In the genomic region with DNA sequence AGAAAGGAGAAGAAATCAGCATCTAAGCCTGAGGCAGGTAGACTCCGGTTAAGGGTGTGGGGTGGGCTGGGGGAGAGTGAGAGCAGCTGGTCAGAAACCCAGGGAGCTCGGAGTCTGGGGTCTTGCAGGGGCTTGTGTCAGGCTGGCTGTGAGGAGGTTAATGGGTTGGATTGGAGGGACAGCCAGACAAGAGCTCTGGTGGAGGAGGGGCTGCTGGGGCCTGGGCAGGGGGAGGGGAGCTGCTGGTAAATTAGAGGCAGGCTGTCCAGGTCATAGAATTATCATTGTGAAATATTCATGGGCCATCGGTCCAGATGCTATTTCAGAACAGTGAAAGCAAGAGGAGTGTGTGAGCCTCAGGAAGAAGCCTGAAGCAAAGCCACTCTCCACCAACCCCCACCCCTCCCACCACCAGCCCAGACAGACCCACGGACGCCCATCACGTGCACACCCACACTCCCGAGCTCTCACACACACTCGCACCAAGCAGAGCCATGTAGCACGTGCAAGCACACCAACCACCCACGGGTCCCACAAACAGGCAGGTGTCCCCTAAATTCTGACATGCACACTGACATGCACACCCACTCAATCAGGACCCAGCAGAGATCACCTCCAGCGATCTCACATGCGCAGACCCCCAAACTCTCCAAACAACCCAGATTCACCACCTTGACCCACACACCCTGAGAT, we compare ENCODE assay signal across 20 cellular contexts. TPM values are rescaled to one million over a fixed set of nuclear protein-coding genes. Genes with fewer than 3 reads are reported as not detected.
DNase-seq lines count a peak whose midpoint lies in the region; ATAC-seq, FAIRE-seq and TF ChIP-seq lines count a peak whose summit lies in the region.
"Had no signal": no experiment of that assay in that cellular context is flagged by ENCODE, and none has a peak within 500 bp of the region (broad histone marks: within the 10 kb centered on the region; RNA-seq: fewer than 3 reads in every experiment).

No MANE protein-coding gene starts in this region.

- H3K36me3 ChIP-seq in K562 (ENCODE audit: control insufficient read depth, insufficient read depth, low read length) (peaks cover 7% of the 10 kb centered on the region), mesenchymal stem cell (ENCODE audit: control insufficient read depth in 1 of 2, insufficient read depth in 2 of 2, low read depth in 1 of 2, low read length in 2 of 2) (no peaks in the 10 kb centered on the region)
- H3K36me3 ChIP-seq: MG63 had no signal

- no peak overlapping the region for H4K8ac ChIP-seq in mesenchymal stem cell (ENCODE audit: low read length)

- POLR2A ChIA-PET in A549 (lab: Yijun Ruan, JAX) (no interaction called here), K562 (lab: Yijun Ruan, JAX) (interaction anchor here (0.6 kb wide), 1 partner anchor 36 kb away, joined by 3 read pairs; no protein-coding TSS in a partner anchor)

- no peak overlapping the region for H2AK5ac ChIP-seq in mesenchymal stem cell (ENCODE audit: low read length, severe bottlenecking)

- H3K9me3 Mint-ChIP-seq in chondrocyte (ENCODE audit: low read depth): no peaks in the 10 kb centered on the region
- H3K9me3 Mint-ChIP-seq: CD4-positive, alpha-beta T cell had no signal

- H2AFZ ChIP-seq in K562 (ENCODE audit: low read depth, low read length): no peak overlapping the region
- no peak overlapping the region for H2AFZ ChIP-seq in mesenchymal stem cell (ENCODE audit: low read depth, low read length)

- no TSS peak for BruUV-seq in K562 (replicated peaks; lab: Mats Ljungman, UMichigan)

- no peak overlapping the region for H2BK120ac ChIP-seq in mesenchymal stem cell (ENCODE audit: low read depth, low read length)

- no peaks in the 10 kb centered on the region for H3K9me3 ChIP-seq in A549
- no peaks in the 10 kb centered on the region for H3K9me3 ChIP-seq in K562 (replicated peaks; ENCODE audit: control insufficient read depth, insufficient read depth, low read depth, low read length)
- H3K9me3 ChIP-seq in mesenchymal stem cell (ENCODE audit: control insufficient read depth, low read length): no peaks in the 10 kb centered on the region
- H3K9me3 ChIP-seq: MG63 had no signal

- H3K27ac ChIP-seq in A549 (0 out of 6 replicates have a peak overlapping the region, but pooled peaks of 1 of the 2 experiments have one; percentile 25), K562 (ENCODE audit: extremely low read depth, low read depth, low read length) (no peak overlapping the region), mesenchymal stem cell (ENCODE audit: low read length, poor library complexity, severe bottlenecking) (no peak overlapping the region)
- H3K27ac ChIP-seq: RWPE1 had no signal

- no peak overlapping the region for H4K91ac ChIP-seq in mesenchymal stem cell (ENCODE audit: low read length)

- in situ Hi-C loops in K562 (cut with MboI): no loop called here
- in situ Hi-C loops in KBM-7 (cut with MboI; ENCODE audit: low pct_unique_long_range_greater_than_20kb, low sequenced_read_pairs): loop anchor here (25.0 kb wide), 1 partner anchor 108 kb away; the partner anchor contains the start of gene SERPING1

- no peaks in the 10 kb centered on the region for H3K79me2 ChIP-seq in K562 (ENCODE audit: control insufficient read depth, insufficient read depth, low read length)

- H2BK12ac ChIP-seq in mesenchymal stem cell (ENCODE audit: low read length in 2 of 2): no peak overlapping the region

- H3K4me2 ChIP-seq in A549: 0 out of 3 replicates have a peak overlapping the region, but pooled peaks have one; percentile 6
- no peak overlapping the region for H3K4me2 ChIP-seq in K562 (ENCODE audit: insufficient read depth, low read length)
- no peak overlapping the region for H3K4me2 ChIP-seq in mesenchymal stem cell (ENCODE audit: low read length, poor library complexity, severe bottlenecking)

- no peak for TF ChIP-seq EP300 in A549 (IDR thresholded peaks at IDR 0.05)
- TF ChIP-seq EP300 in K562 (IDR thresholded peaks at IDR 0.05; ENCODE audit: low read length): no peak

- TF ChIP-seq POLR2A in A549 (IDR thresholded peaks at IDR 0.05; ENCODE audit: low read length): no peak
- no peak for TF ChIP-seq POLR2A in GM12892 (IDR thresholded peaks at IDR 0.05; ENCODE audit: low read depth, low read length)
- TF ChIP-seq POLR2A in K562 (conservative IDR thresholded peaks at IDR 0.05): no peak

- H3K4me1 Mint-ChIP-seq in chondrocyte (ENCODE audit: low read depth): peaks cover 19% of the 10 kb centered on the region

- no peak for DNase-seq in A549 (ENCODE audit: low read depth in 1 of 2, low spot score in 1 of 2)
- DNase-seq in GM12892 (ENCODE audit: insufficient read length): no peak
- no peak for DNase-seq in K562 (ENCODE audit: extremely low read depth in 1 of 4, low spot score in 3 of 4)
- DNase-seq in mesenchymal stem cell: no peak
- no peak for DNase-seq in KBM-7
- no peak for DNase-seq in chondrocyte (ENCODE audit: low spot score)
- DNase-seq: CD4-positive, alpha-beta T cell; EL; Karpas-422; MG63; NCI-H1092; NCI-H146; NCI-H345; PC-3; SW 1271 had no signal

- no peak overlapping the region; a peak in 1 of 4 replicates for H3K9ac ChIP-seq in K562 (ENCODE audit: insufficient read depth in 1 of 2, low read depth in 2 of 2, low read length in 2 of 2)
- H3K9ac ChIP-seq in mesenchymal stem cell (ENCODE audit: low read length): no peak overlapping the region

- FAIRE-seq in A549 (lab: Jason Lieb, UNC): no peak
- peak; percentile 21 for FAIRE-seq in GM12892 (lab: Jason Lieb, UNC)
- FAIRE-seq in K562 (lab: Jason Lieb, UNC): no peak
- FAIRE-seq: GM19239 had no signal

- no peak overlapping the region for H2BK5ac ChIP-seq in mesenchymal stem cell (ENCODE audit: low read depth, low read length, poor library complexity, severe bottlenecking)

- WGBS in A549 (ENCODE audit: missing lambda C conversion rate): 53% methylated on average over 11 of the region's 12 CpGs
- WGBS in K562 (ENCODE audit: insufficient coverage, low coverage, missing lambda C conversion rate): 55% methylated on average over 12 of the region's 12 CpGs
- WGBS in mesenchymal stem cell: 68% methylated on average over 12 of the region's 12 CpGs

- H3K4me3 ChIP-seq in A549: no peak overlapping the region
- H3K4me3 ChIP-seq in K562: no peak overlapping the region
- H3K4me3 ChIP-seq in mesenchymal stem cell (ENCODE audit: insufficient read depth in 1 of 2, low read depth in 1 of 2, low read length in 2 of 2): no peak overlapping the region
- H3K4me3 ChIP-seq: MG63 had no signal

- no peak overlapping the region for H3K27ac Mint-ChIP-seq in chondrocyte (ENCODE audit: unreplicated experiment)
- H3K27ac Mint-ChIP-seq: CD4-positive, alpha-beta T cell had no signal

- H3K14ac ChIP-seq in mesenchymal stem cell (ENCODE audit: low read length in 2 of 2): no peak overlapping the region

- H3K36me3 Mint-ChIP-seq in chondrocyte (ENCODE audit: low read depth): no peaks in the 10 kb centered on the region

- intact Hi-C loops in K562 (cut with micrococcal nuclease): no loop called here

- H3K23ac ChIP-seq in mesenchymal stem cell (ENCODE audit: low read length in 2 of 2): no peak overlapping the region

- H3K4ac ChIP-seq in mesenchymal stem cell (ENCODE audit: low read depth in 1 of 2, low read length in 2 of 2): no peak overlapping the region

- peak overlapping the region; percentile 76 for H2BK15ac ChIP-seq in mesenchymal stem cell (ENCODE audit: low read depth, poor library complexity, severe bottlenecking)

- TF ChIP-seq CTCF in A549 (IDR thresholded peaks at IDR 0.05) (no peak), K562 (IDR thresholded peaks at IDR 0.05 in 2 of 3, conservative IDR thresholded peaks at IDR 0.05 in 1 of 3; ENCODE audit: insufficient read depth in 2 of 3, low read depth in 1 of 3, low read length in 3 of 3) (no peak), chondrocyte (IDR thresholded peaks at IDR 0.05) (no peak)

- no peak for ATAC-seq in A549
- ATAC-seq in K562: no peak
- no peak for ATAC-seq in HG03354 (IDR thresholded peaks at IDR 0.05; ENCODE audit: poor library complexity, severe bottlenecking, unreplicated experiment)
- no peak for ATAC-seq in GM18511 (IDR thresholded peaks at IDR 0.05; ENCODE audit: unreplicated experiment)
- ATAC-seq: PC-3 had no signal

- no peak overlapping the region for H3K4me3 Mint-ChIP-seq in chondrocyte (ENCODE audit: unreplicated experiment)

- CTCF ChIA-PET in A549 (lab: Yijun Ruan, JAX) (interaction anchor here (1.1 to 10.1 kb wide), 8 partner anchors 8 to 1035 kb away, joined by 3 to 228 read pairs (median 52); partner anchors contain the start of gene RTN4RL2), K562 (lab: Yijun Ruan, JAX; ENCODE audit: low intra/inter-chr PET ratio) (interaction anchor here (0.7 to 0.9 kb wide), 2 partner anchors 18 to 134 kb away, joined by 3 read pairs; no protein-coding TSS in a partner anchor)

- H3K4me1 ChIP-seq in A549 (peaks cover 59% of the 10 kb centered on the region), K562 (replicated peaks in 1 of 2; ENCODE audit: control insufficient read depth in 2 of 2, insufficient read depth in 2 of 2, low read length in 2 of 2) (peaks cover 16 to 35% of the 10 kb centered on the region in 2 experiments), mesenchymal stem cell (ENCODE audit: control insufficient read depth, insufficient read depth, low read depth, low read length) (peaks cover 24% of the 10 kb centered on the region)

- H4K20me1 ChIP-seq in K562 (replicated peaks; ENCODE audit: control insufficient read depth, insufficient read depth, low read length): peaks cover 8% of the 10 kb centered on the region; the same call in 1 of the 2 replicates

- H3K27me3 ChIP-seq in K562 (ENCODE audit: control insufficient read depth in 2 of 2, insufficient read depth in 2 of 2, low read length in 2 of 2) (no peaks in the 10 kb centered on the region), mesenchymal stem cell (ENCODE audit: control insufficient read depth in 1 of 2, insufficient read depth in 1 of 2, low read length in 2 of 2) (peaks cover 46 to 95% of the 10 kb centered on the region in 2 experiments)

- TF ChIP-seq RAD21 in A549 (conservative IDR thresholded peaks at IDR 0.05 in 1 of 2, IDR thresholded peaks at IDR 0.05 in 1 of 2): no peak
- TF ChIP-seq RAD21 in K562 (CRISPR knock-in tag; conservative IDR thresholded peaks at IDR 0.05 in 1 of 2, IDR thresholded peaks at IDR 0.05 in 1 of 2): no peak

- H3K18ac ChIP-seq in mesenchymal stem cell (ENCODE audit: low read depth in 1 of 2, low read length in 2 of 2): no peak overlapping the region

- peaks cover 72% of the 10 kb centered on the region for H3K27me3 Mint-ChIP-seq in chondrocyte (ENCODE audit: low read depth)

- H3K9me1 ChIP-seq in K562 (ENCODE audit: control insufficient read depth, insufficient read depth, low read length): no peaks in the 10 kb centered on the region

- H3K79me1 ChIP-seq in mesenchymal stem cell (replicated peaks; ENCODE audit: low read length, poor library complexity, severe bottlenecking): no peaks in the 10 kb centered on the region

RNA-seq across cellular contexts. Expression of gene RTN4RL2, which starts 18.8 kb away (rescaled TPM):
- polyA plus RNA-seq in A549 (2011; rRNA removed) (9.2 and 10.6 TPM in 2 replicates), A549 (2017; fragmentation: RNase III; extraction: RNeasy Plus Mini Kit Qiagen cat#74134 plus additional on column Dnase treatment) (23.7 to 27.4 TPM (median 25.8 TPM) in 3 replicates), K562 (2011; rRNA removed) (0.06 and 0.30 TPM in 2 replicates), K562 (2014; fragmentation: Illumina TruSeq; extraction: Trizol) (0.34 and 1.1 TPM in 2 replicates), K562 (2014; fragmentation: Nextera tagmentation; extraction: Ambion mirVana) (not detected), K562 (2014; rRNA removed) (0.69 and 0.82 TPM in 2 replicates)
- polyA plus RNA-seq in A549 (2012; cell fraction: cytosol; rRNA removed): 60.9 and 116 TPM in 2 replicates
- 56.5 and 87.5 TPM in 2 replicates for polyA plus RNA-seq in A549 (2012; cell fraction: nucleus; rRNA removed)
- polyA minus RNA-seq in A549 (2011; rRNA and poly(A)+ RNA removed): 4.1 and 8.9 TPM in 2 replicates
- not detected for polyA plus RNA-seq in GM12892 (2012; ENCODE audit: missing spikeins)
- total RNA-seq in K562 (2011; cell fraction: chromatin; rRNA removed; ENCODE audit: low replicate concordance): not detected in 2 replicates
- 0.50 and 0.53 TPM in 2 replicates for total RNA-seq in K562 (2011; cell fraction: nucleolus; rRNA removed)
- 0.46 and 1.2 TPM in 2 replicates for total RNA-seq in K562 (2011; cell fraction: nucleoplasm; rRNA removed)
- total RNA-seq in K562 (2014; rRNA removed) (0.29 TPM in 1 of 2 replicates, not detected in the other), K562 (2014; rRNA removed; fragmentation: Illumina TruSeq; extraction: Trizol) (not detected in 2 replicates), K562 (2015; rRNA removed; fragmentation: Illumina TruSeq; extraction: Trizol) (0.07 TPM in 1 of 2 replicates, not detected in the other), K562 (2021) (1.8 and 1.9 TPM in 2 replicates), chondrocyte (0.31 to 0.57 TPM in 2 of 3 replicates, not detected in the other)
- 0.07 and 0.21 TPM in 2 replicates for polyA plus RNA-seq in K562 (2011; cell fraction: cytosol; rRNA removed)
- polyA plus RNA-seq in K562 (2011; cell fraction: nucleus; rRNA removed): 0.25 and 0.47 TPM in 2 replicates
- 1.5 and 5.3 TPM in 2 replicates for polyA plus RNA-seq in K562 (2012)
- not detected in 2 replicates for polyA minus RNA-seq in K562 (2011; rRNA and poly(A)+ RNA removed)
- polyA minus RNA-seq in K562 (2011; cell fraction: cytosol; rRNA and poly(A)+ RNA removed): not detected in 2 replicates
- 0.54 TPM in 1 of 2 replicates, not detected in the other for polyA minus RNA-seq in K562 (2011; cell fraction: nucleus; rRNA and poly(A)+ RNA removed)
- polyA plus RNA-seq in mesenchymal stem cell (2013, experiment 1 of 2): 0.28 TPM
- polyA plus RNA-seq in mesenchymal stem cell (2013, experiment 2 of 2): 0.22 TPM

RNA-seq across cellular contexts. Expression of gene SLC43A1, which starts 36.4 kb away (rescaled TPM):
- polyA plus RNA-seq in A549 (2011; rRNA removed) (4.6 and 5.3 TPM in 2 replicates), A549 (2017; fragmentation: RNase III; extraction: RNeasy Plus Mini Kit Qiagen cat#74134 plus additional on column Dnase treatment) (1.0 to 1.3 TPM (median 1.1 TPM) in 3 replicates), K562 (2011; rRNA removed) (24.6 and 30.6 TPM in 2 replicates), K562 (2014; fragmentation: Illumina TruSeq; extraction: Trizol) (33.4 and 37.3 TPM in 2 replicates), K562 (2014; fragmentation: Nextera tagmentation; extraction: Ambion mirVana) (1 to 10 TPM; 2.6 to 3.8 TPM), K562 (2014; rRNA removed) (29.9 and 30.6 TPM in 2 replicates)
- 3.5 and 4.4 TPM in 2 replicates for polyA plus RNA-seq in A549 (2012; cell fraction: cytosol; rRNA removed)
- 8.6 and 10.7 TPM in 2 replicates for polyA plus RNA-seq in A549 (2012; cell fraction: nucleus; rRNA removed)
- 8.3 and 8.7 TPM in 2 replicates for polyA minus RNA-seq in A549 (2011; rRNA and poly(A)+ RNA removed)
- polyA plus RNA-seq in GM12892 (2012; ENCODE audit: missing spikeins): 8.5 TPM
- total RNA-seq in K562 (2011; cell fraction: chromatin; rRNA removed; ENCODE audit: low replicate concordance): 70.0 and 187 TPM in 2 replicates
- 140 and 142 TPM in 2 replicates for total RNA-seq in K562 (2011; cell fraction: nucleolus; rRNA removed)
- 97.5 and 106 TPM in 2 replicates for total RNA-seq in K562 (2011; cell fraction: nucleoplasm; rRNA removed)
- total RNA-seq in K562 (2014; rRNA removed) (32.0 and 36.4 TPM in 2 replicates), K562 (2014; rRNA removed; fragmentation: Illumina TruSeq; extraction: Trizol) (14.8 and 17.3 TPM in 2 replicates), K562 (2015; rRNA removed; fragmentation: Illumina TruSeq; extraction: Trizol) (16.1 and 17.8 TPM in 2 replicates), K562 (2021) (41.8 and 42.9 TPM in 2 replicates), chondrocyte (5.2 to 5.6 TPM (median 5.3 TPM) in 3 replicates)
- polyA plus RNA-seq in K562 (2011; cell fraction: cytosol; rRNA removed): 32.9 and 51.5 TPM in 2 replicates
- 72.6 and 94.2 TPM in 2 replicates for polyA plus RNA-seq in K562 (2011; cell fraction: nucleus; rRNA removed)
- 24.9 and 86.3 TPM in 2 replicates for polyA plus RNA-seq in K562 (2012)
- polyA minus RNA-seq in K562 (2011; rRNA and poly(A)+ RNA removed): 23.7 and 32.9 TPM in 2 replicates
- 24.3 and 29.1 TPM in 2 replicates for polyA minus RNA-seq in K562 (2011; cell fraction: cytosol; rRNA and poly(A)+ RNA removed)
- 38.5 and 48.2 TPM in 2 replicates for polyA minus RNA-seq in K562 (2011; cell fraction: nucleus; rRNA and poly(A)+ RNA removed)
- 3.9 TPM for polyA plus RNA-seq in mesenchymal stem cell (2013, experiment 1 of 2)
- polyA plus RNA-seq in mesenchymal stem cell (2013, experiment 2 of 2): 3.8 TPM

RNA-seq across cellular contexts. Expression of gene TIMM10, which starts 51.4 kb away (rescaled TPM):
- polyA plus RNA-seq in A549 (2011; rRNA removed) (248 and 249 TPM in 2 replicates), A549 (2017; fragmentation: RNase III; extraction: RNeasy Plus Mini Kit Qiagen cat#74134 plus additional on column Dnase treatment) (172 to 184 TPM (median 179 TPM) in 3 replicates), K562 (2011; rRNA removed) (133 and 155 TPM in 2 replicates), K562 (2014; fragmentation: Illumina TruSeq; extraction: Trizol) (158 and 183 TPM in 2 replicates), K562 (2014; fragmentation: Nextera tagmentation; extraction: Ambion mirVana) (100 to 1,000 TPM; 493 to 553 TPM), K562 (2014; rRNA removed) (199 and 222 TPM in 2 replicates)
- polyA plus RNA-seq in A549 (2012; cell fraction: cytosol; rRNA removed): 322 and 442 TPM in 2 replicates
- 167 and 200 TPM in 2 replicates for polyA plus RNA-seq in A549 (2012; cell fraction: nucleus; rRNA removed)
- 74.6 and 86.9 TPM in 2 replicates for polyA minus RNA-seq in A549 (2011; rRNA and poly(A)+ RNA removed)
- 120 TPM for polyA plus RNA-seq in GM12892 (2012; ENCODE audit: missing spikeins)
- total RNA-seq in K562 (2011; cell fraction: chromatin; rRNA removed; ENCODE audit: low replicate concordance): 16.6 and 31.9 TPM in 2 replicates
- total RNA-seq in K562 (2011; cell fraction: nucleolus; rRNA removed): 45.1 and 48.4 TPM in 2 replicates
- 37.1 and 40.2 TPM in 2 replicates for total RNA-seq in K562 (2011; cell fraction: nucleoplasm; rRNA removed)
- total RNA-seq in K562 (2014; rRNA removed) (172 and 189 TPM in 2 replicates), K562 (2014; rRNA removed; fragmentation: Illumina TruSeq; extraction: Trizol) (86.1 and 109 TPM in 2 replicates), K562 (2015; rRNA removed; fragmentation: Illumina TruSeq; extraction: Trizol) (119 and 130 TPM in 2 replicates), K562 (2021) (159 and 166 TPM in 2 replicates), chondrocyte (37.5 to 61.6 TPM (median 43.2 TPM) in 3 replicates)
- polyA plus RNA-seq in K562 (2011; cell fraction: cytosol; rRNA removed): 183 and 188 TPM in 2 replicates
- 68.3 and 76.8 TPM in 2 replicates for polyA plus RNA-seq in K562 (2011; cell fraction: nucleus; rRNA removed)
- polyA plus RNA-seq in K562 (2012): 64.2 and 162 TPM in 2 replicates
- polyA minus RNA-seq in K562 (2011; rRNA and poly(A)+ RNA removed): 67.5 and 72.6 TPM in 2 replicates
- 17.3 and 37.4 TPM in 2 replicates for polyA minus RNA-seq in K562 (2011; cell fraction: cytosol; rRNA and poly(A)+ RNA removed)
- 13.5 and 21.9 TPM in 2 replicates for polyA minus RNA-seq in K562 (2011; cell fraction: nucleus; rRNA and poly(A)+ RNA removed)
- 52.8 TPM for polyA plus RNA-seq in mesenchymal stem cell (2013, experiment 1 of 2)
- 54.7 TPM for polyA plus RNA-seq in mesenchymal stem cell (2013, experiment 2 of 2)

RNA-seq across cellular contexts. Expression of gene SLC43A3, which starts 52.2 kb away (rescaled TPM):
- polyA plus RNA-seq in A549 (2011; rRNA removed) (0.30 TPM in 2 replicates), A549 (2017; fragmentation: RNase III; extraction: RNeasy Plus Mini Kit Qiagen cat#74134 plus additional on column Dnase treatment) (0.12 to 0.22 TPM (median 0.13 TPM) in 3 replicates), K562 (2011; rRNA removed) (141 and 235 TPM in 2 replicates), K562 (2014; fragmentation: Illumina TruSeq; extraction: Trizol) (244 and 281 TPM in 2 replicates), K562 (2014; fragmentation: Nextera tagmentation; extraction: Ambion mirVana) (100 to 1,000 TPM in 1 of 2 experiments, 10 to 100 TPM in 1; 63.7 to 216 TPM), K562 (2014; rRNA removed) (139 and 160 TPM in 2 replicates)
- 0.19 and 0.30 TPM in 2 replicates for polyA plus RNA-seq in A549 (2012; cell fraction: cytosol; rRNA removed)
- polyA plus RNA-seq in A549 (2012; cell fraction: nucleus; rRNA removed): 0.52 and 1.5 TPM in 2 replicates
- polyA minus RNA-seq in A549 (2011; rRNA and poly(A)+ RNA removed): 0.33 and 0.83 TPM in 2 replicates
- 99.6 TPM for polyA plus RNA-seq in GM12892 (2012; ENCODE audit: missing spikeins)
- 241 and 427 TPM in 2 replicates for total RNA-seq in K562 (2011; cell fraction: chromatin; rRNA removed; ENCODE audit: low replicate concordance)
- total RNA-seq in K562 (2011; cell fraction: nucleolus; rRNA removed): 393 and 402 TPM in 2 replicates
- 340 and 369 TPM in 2 replicates for total RNA-seq in K562 (2011; cell fraction: nucleoplasm; rRNA removed)
- total RNA-seq in K562 (2014; rRNA removed) (98.9 and 141 TPM in 2 replicates), K562 (2014; rRNA removed; fragmentation: Illumina TruSeq; extraction: Trizol) (120 and 132 TPM in 2 replicates), K562 (2015; rRNA removed; fragmentation: Illumina TruSeq; extraction: Trizol) (135 and 143 TPM in 2 replicates), K562 (2021) (254 and 257 TPM in 2 replicates), chondrocyte (10.8 to 12.6 TPM (median 12.4 TPM) in 3 replicates)
- polyA plus RNA-seq in K562 (2011; cell fraction: cytosol; rRNA removed): 358 and 452 TPM in 2 replicates
- 327 and 364 TPM in 2 replicates for polyA plus RNA-seq in K562 (2011; cell fraction: nucleus; rRNA removed)
- polyA plus RNA-seq in K562 (2012): 192 and 193 TPM in 2 replicates
- 162 and 237 TPM in 2 replicates for polyA minus RNA-seq in K562 (2011; rRNA and poly(A)+ RNA removed)
- 86.6 and 143 TPM in 2 replicates for polyA minus RNA-seq in K562 (2011; cell fraction: cytosol; rRNA and poly(A)+ RNA removed)
- polyA minus RNA-seq in K562 (2011; cell fraction: nucleus; rRNA and poly(A)+ RNA removed): 116 and 125 TPM in 2 replicates
- polyA plus RNA-seq in mesenchymal stem cell (2013, experiment 1 of 2): 3.9 TPM
- 3.8 TPM for polyA plus RNA-seq in mesenchymal stem cell (2013, experiment 2 of 2)

RNA-seq across cellular contexts. Expression of gene SMTNL1, which starts 58.3 kb away (rescaled TPM):
- polyA plus RNA-seq in A549 (2011; rRNA removed) (not detected in 2 replicates), A549 (2017; fragmentation: RNase III; extraction: RNeasy Plus Mini Kit Qiagen cat#74134 plus additional on column Dnase treatment) (not detected in 3 replicates), K562 (2011; rRNA removed) (not detected in 2 replicates), K562 (2014; fragmentation: Illumina TruSeq; extraction: Trizol) (not detected in 2 replicates), K562 (2014; fragmentation: Nextera tagmentation; extraction: Ambion mirVana) (not detected), K562 (2014; rRNA removed) (not detected in 2 replicates)
- not detected in 2 replicates for polyA plus RNA-seq in A549 (2012; cell fraction: cytosol; rRNA removed)
- polyA plus RNA-seq in A549 (2012; cell fraction: nucleus; rRNA removed): not detected in 2 replicates
- polyA minus RNA-seq in A549 (2011; rRNA and poly(A)+ RNA removed): not detected in 2 replicates
- 0.21 TPM for polyA plus RNA-seq in GM12892 (2012; ENCODE audit: missing spikeins)
- not detected in 2 replicates for total RNA-seq in K562 (2011; cell fraction: chromatin; rRNA removed; ENCODE audit: low replicate concordance)
- total RNA-seq in K562 (2011; cell fraction: nucleolus; rRNA removed): not detected in 2 replicates
- total RNA-seq in K562 (2011; cell fraction: nucleoplasm; rRNA removed): not detected in 2 replicates
- total RNA-seq in K562 (2014; rRNA removed) (not detected in 2 replicates), K562 (2014; rRNA removed; fragmentation: Illumina TruSeq; extraction: Trizol) (not detected in 2 replicates), K562 (2015; rRNA removed; fragmentation: Illumina TruSeq; extraction: Trizol) (not detected in 2 replicates), K562 (2021) (not detected in 2 replicates), chondrocyte (not detected in 3 replicates)
- polyA plus RNA-seq in K562 (2011; cell fraction: cytosol; rRNA removed): not detected in 2 replicates
- not detected in 2 replicates for polyA plus RNA-seq in K562 (2011; cell fraction: nucleus; rRNA removed)
- 0.30 TPM in 1 of 2 replicates, not detected in the other for polyA plus RNA-seq in K562 (2012)
- polyA minus RNA-seq in K562 (2011; rRNA and poly(A)+ RNA removed): not detected in 2 replicates
- polyA minus RNA-seq in K562 (2011; cell fraction: cytosol; rRNA and poly(A)+ RNA removed): not detected in 2 replicates
- polyA minus RNA-seq in K562 (2011; cell fraction: nucleus; rRNA and poly(A)+ RNA removed): not detected in 2 replicates
- not detected for polyA plus RNA-seq in mesenchymal stem cell (2013, experiment 1 of 2)
- polyA plus RNA-seq in mesenchymal stem cell (2013, experiment 2 of 2): not detected
- total RNA-seq: A673; CD4-positive, alpha-beta T cell; PC-3 had no signal
